In genomic region chr16:31135535-31136286, GRCh38 we compare ENCODE assay signal across 12 cellular contexts. TPM values are rescaled to one million over a fixed set of nuclear protein-coding genes. Genes with fewer than 3 reads are reported as not detected.
DNase-seq lines count a peak whose midpoint lies in the region; ATAC-seq, FAIRE-seq and TF ChIP-seq lines count a peak whose summit lies in the region.
"Had no signal": no experiment of that assay in that cellular context is flagged by ENCODE, and none has a peak within 500 bp of the region (broad histone marks: within the 10 kb centered on the region; RNA-seq: fewer than 3 reads in every experiment).

Gene PRSS8, minus strand, starts transcription at chr16:31135727. Its CDS starts 229 bp downstream, at chr16:31135498.

- H3K4me1 ChIP-seq in astrocyte (ENCODE audit: insufficient read depth, low read length) (peaks cover 25% of the 10 kb centered on the region), thyroid gland (peaks cover 42 to 53% of the 10 kb centered on the region in 2 donors)

- FAIRE-seq in astrocyte (lab: Jason Lieb, UNC) = no peak
- FAIRE-seq: A204.1 had no signal

- H3K9ac ChIP-seq in astrocyte (ENCODE audit: low read length) = no peak within 1 kb of the TSS
- H3K9ac ChIP-seq: KMS-11 had no signal

- peaks cover 9% of the 10 kb centered on the region for H3K4me1 Mint-ChIP-seq in astrocyte (ENCODE audit: low read depth, unreplicated experiment)

- no peak within 1 kb of the TSS for H3K4me3 ChIP-seq in astrocyte (ENCODE audit: insufficient read depth, low read depth, low read length)
- peak within 1 kb of the TSS; percentile 65 to 80 (median 67) for H3K4me3 ChIP-seq in thyroid gland (replicated peaks in 1 of 3)

- H3K27ac Mint-ChIP-seq in astrocyte (ENCODE audit: unreplicated experiment) = peak within 1 kb of the TSS; percentile 18

- peak within 1 kb of the TSS; percentile 22 for H3K4me2 ChIP-seq in astrocyte (ENCODE audit: low read length)
- H3K4me2 ChIP-seq: KMS-11 had no signal

- H3K27me3 ChIP-seq in astrocyte (ENCODE audit: insufficient read depth, low read length) (no peaks in the 10 kb centered on the region), thyroid gland (no peaks in the 10 kb centered on the region)

- peak; percentile 29 for DNase-seq in NCI-H1436 (lab: John Stamatoyannopoulos, UW)
- no peak for DNase-seq in NCI-H1436 treated with DMSO at 0.1 percent for 48 hours (lab: John Stamatoyannopoulos, UW)
- no peak for DNase-seq in astrocyte (ENCODE audit: low read depth)
- peak; percentile 94 for DNase-seq in left colon
- peak; percentile 95 to 96 for DNase-seq in thyroid gland
- DNase-seq in glomerular visceral epithelial cell (ENCODE audit: extremely low spot score) = no peak
- no peak for DNase-seq in NCI-H524 treated with DMSO at 0.1 percent for 48 hours (lab: John Stamatoyannopoulos, UW)
- no peak for DNase-seq in central memory CD4-positive, alpha-beta T cell
- DNase-seq: erythroblast had no signal

- H3K27me3 Mint-ChIP-seq in astrocyte (ENCODE audit: low read depth, unreplicated experiment) = peaks cover 6% of the 10 kb centered on the region

- peak; percentile 29 to 96 for TF ChIP-seq POLR2A in thyroid gland (IDR thresholded peaks at IDR 0.05)

- 25 to 46% methylated on average over 18 to 20 of the region's 22 CpGs for WGBS in thyroid gland, 2 donors

- no peak for TF ChIP-seq CTCF in astrocyte (IDR thresholded peaks at IDR 0.05; ENCODE audit: insufficient read depth, low read depth, low read length)
- TF ChIP-seq CTCF in thyroid gland (IDR thresholded peaks at IDR 0.05) = no peak

- H3K36me3 ChIP-seq in astrocyte (ENCODE audit: insufficient read depth, low read length) (no peaks in the 10 kb centered on the region), thyroid gland (peaks cover 11 to 15% of the 10 kb centered on the region in 2 donors)

- no peak within 1 kb of the TSS for H2AFZ ChIP-seq in astrocyte (ENCODE audit: low read depth, low read length)

- H3K4me3 Mint-ChIP-seq in astrocyte (ENCODE audit: unreplicated experiment) = peak within 1 kb of the TSS; percentile 50

- H3K27ac ChIP-seq in astrocyte (ENCODE audit: low read depth, low read length) (no peak within 1 kb of the TSS), thyroid gland (peak within 1 kb of the TSS; percentile 79 to 97 (median 90))
- H3K27ac ChIP-seq: KMS-11 had no signal

- no peaks in the 10 kb centered on the region for H4K20me1 ChIP-seq in astrocyte (ENCODE audit: insufficient read depth, low read length)

- H3K9me3 ChIP-seq in astrocyte (ENCODE audit: insufficient read depth, low read depth, low read length) (no peaks in the 10 kb centered on the region), thyroid gland (no peaks in the 10 kb centered on the region)

- no peaks in the 10 kb centered on the region for H3K79me2 ChIP-seq in astrocyte (ENCODE audit: insufficient read depth, low read length)

- ATAC-seq in left colon = peak; percentile 57
- ATAC-seq: SK-N-SH treated with all-trans-retinoic acid at 6 μM for 48 hours had no signal

- peaks cover 2% of the 10 kb centered on the region for H3K9me3 Mint-ChIP-seq in astrocyte (ENCODE audit: unreplicated experiment)

- H3K36me3 Mint-ChIP-seq in astrocyte (ENCODE audit: low read depth, unreplicated experiment) = peaks cover 6% of the 10 kb centered on the region

- intact Hi-C loops in left colon (cut with DNase I, micrococcal nuclease) (no loop called here), thyroid gland (cut with DNase I) (no loop called here)

RNA-seq across cellular contexts. Expression of gene PRSS8, which starts in this region (rescaled TPM):
- total RNA-seq in astrocyte = 3.9 and 9.5 TPM in 2 replicates
- total RNA-seq in left colon = 100 to 1,000 TPM; 409 to 428 TPM
- total RNA-seq in thyroid gland = 10 to 100 TPM; 42.1 to 89.9 (median 72.8) TPM

Comparison
In these comparisons a context has a peak if more than half of its experiments do, and no peak if none do; other contexts are left out.
1. RNA of gene PRSS8 (total RNA-seq): 409 to 428 TPM in left colon; 42.1 to 89.9 TPM in thyroid gland and 3.9 to 9.5 TPM in astrocyte; every median in the first group is over 4 times any median in the second.
2. DNase-seq: peak in NCI-H1436 (single experiment), left colon (2 of 2) and thyroid gland (2 of 2); none in NCI-H1436 treated with DMSO at 0.1 percent for 48 hours (single experiment), astrocyte (single experiment), glomerular visceral epithelial cell (single experiment), NCI-H524 treated with DMSO at 0.1 percent for 48 hours (single experiment) and central memory CD4-positive, alpha-beta T cell (single experiment).